ENCODE assay signal across 23 cellular contexts in the genomic region with DNA sequence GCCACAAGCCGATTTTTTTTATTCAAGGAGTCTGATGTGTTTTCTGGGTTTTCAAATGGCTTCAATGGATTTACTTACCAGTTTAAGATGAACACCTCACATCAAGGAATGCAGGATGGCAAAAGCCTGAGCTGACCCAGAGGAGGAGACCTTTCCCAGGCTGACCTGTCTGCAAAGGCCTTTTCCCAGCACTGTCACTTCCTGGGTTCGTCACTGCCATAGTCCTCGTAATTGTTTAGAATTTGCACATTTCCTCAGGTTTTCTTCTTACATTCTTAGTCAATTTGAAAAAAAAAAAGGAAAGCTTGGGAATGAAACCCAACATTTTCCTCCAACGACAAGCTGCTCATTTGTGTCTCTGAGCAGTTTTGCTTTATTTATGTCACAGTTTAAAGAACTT. TPM values are rescaled to one million over a fixed set of nuclear protein-coding genes. Genes with fewer than 3 reads are reported as not detected.
DNase-seq lines count a peak whose midpoint lies in the region; ATAC-seq lines count a peak whose summit lies in the region.
"Had no signal": no experiment of that assay in that cellular context is flagged by ENCODE, and none has a peak within 500 bp of the region (broad histone marks: within the 10 kb centered on the region; RNA-seq: fewer than 3 reads in every experiment).

No MANE protein-coding gene starts in this region.

- H3K4me1 Mint-ChIP-seq in CD8-positive, alpha-beta memory T cell: peaks cover 6 to 14% (median 12%) of the 10 kb centered on the region in 3 donors
- H3K4me1 Mint-ChIP-seq: CD14-positive monocyte had no signal

- H3K4me2 ChIP-seq in Karpas-422 (ENCODE audit: low read depth, low read length, poor library complexity, severe bottlenecking): no peak overlapping the region
- H3K4me2 ChIP-seq: BLaER1 had no signal

- no peaks in the 10 kb centered on the region for H3K27me3 ChIP-seq in Karpas-422 (ENCODE audit: low read length)
- no peaks in the 10 kb centered on the region for H3K27me3 ChIP-seq in CD8-positive, alpha-beta memory T cell (ENCODE audit: insufficient read depth, low read length, poor library complexity, severe bottlenecking)
- H3K27me3 ChIP-seq: BE2C, BLaER1 had no signal

- no peak for ATAC-seq in GM18873 (IDR thresholded peaks at IDR 0.05; ENCODE audit: low FRiP score, unreplicated experiment)
- ATAC-seq: GM12878 had no signal

- no peak overlapping the region for H3K9ac ChIP-seq in Karpas-422 (ENCODE audit: low read length)
- H3K9ac ChIP-seq: BLaER1 had no signal

- no peaks in the 10 kb centered on the region for H3K4me1 ChIP-seq in Karpas-422 (ENCODE audit: low read length)
- no peaks in the 10 kb centered on the region for H3K4me1 ChIP-seq in CD8-positive, alpha-beta memory T cell (ENCODE audit: insufficient read depth, low read length)
- H3K4me1 ChIP-seq: BE2C, BLaER1, Caco-2 had no signal

- H3K79me2 ChIP-seq in Karpas-422 (ENCODE audit: low read length): peaks cover 68% of the 10 kb centered on the region

- CTCF ChIA-PET in CD8-positive, alpha-beta memory T cell (lab: Charles Lee): no interaction called here

- H3K27me3 Mint-ChIP-seq in CD8-positive, alpha-beta memory T cell: no peaks in the 10 kb centered on the region
- H3K27me3 Mint-ChIP-seq: CD4-positive, alpha-beta memory T cell; CD4-positive, CD25-positive, alpha-beta regulatory T cell had no signal

- no peak overlapping the region for H2AFZ ChIP-seq in Karpas-422 (ENCODE audit: low read length)

- H3K27ac Mint-ChIP-seq in CD8-positive, alpha-beta memory T cell: no peak overlapping the region
- H3K27ac Mint-ChIP-seq: CD4-positive, alpha-beta memory T cell had no signal

- POLR2A ChIA-PET in CD8-positive, alpha-beta memory T cell (lab: Charles Lee): no interaction called here

- H4K20me1 ChIP-seq in Karpas-422 (ENCODE audit: insufficient read depth, low read depth, low read length): no peaks in the 10 kb centered on the region

- H3K27ac ChIP-seq in Karpas-422 (ENCODE audit: low read length): no peak overlapping the region
- no peak overlapping the region for H3K27ac ChIP-seq in CD8-positive, alpha-beta memory T cell (ENCODE audit: low read depth, low read length)
- H3K27ac ChIP-seq: BLaER1 had no signal

- H3K4me3 ChIP-seq in Karpas-422 (ENCODE audit: low read length): no peak overlapping the region
- H3K4me3 ChIP-seq in CD8-positive, alpha-beta memory T cell (ENCODE audit: low read length): no peak overlapping the region
- H3K4me3 ChIP-seq: BLaER1, GM12878 had no signal

- H3K4me3 Mint-ChIP-seq in CD8-positive, alpha-beta memory T cell: no peak overlapping the region
- H3K4me3 Mint-ChIP-seq: CD14-positive monocyte; CD4-positive, alpha-beta memory T cell; CD4-positive, CD25-positive, alpha-beta regulatory T cell had no signal

- no peaks in the 10 kb centered on the region for H3K9me3 ChIP-seq in Karpas-422 (ENCODE audit: low read length)
- H3K9me3 ChIP-seq in CD8-positive, alpha-beta memory T cell (ENCODE audit: low read length): no peaks in the 10 kb centered on the region
- H3K9me3 ChIP-seq: BE2C, BLaER1, Caco-2 had no signal

- no peaks in the 10 kb centered on the region for H3K36me3 ChIP-seq in Karpas-422 (ENCODE audit: insufficient read depth, low read length)
- no peaks in the 10 kb centered on the region for H3K36me3 ChIP-seq in CD8-positive, alpha-beta memory T cell (ENCODE audit: insufficient read depth, low read length)
- H3K36me3 ChIP-seq: BE2C had no signal

- DNase-seq in HT1080 (ENCODE audit: low read depth) (peak; percentile 65), dermis blood vessel endothelial cell (peak; percentile 42), glomerular endothelial cell (ENCODE audit: extremely low read depth, low read depth, low spot score) (peak; percentile 3), Karpas-422 (no peak), hepatic stellate cell (ENCODE audit: low spot score) (no peak)
- no peak for DNase-seq in CD8-positive, alpha-beta memory T cell
- DNase-seq: 8988T; ACHN; BE2C; C1 segment of cervical spinal cord; Caco-2; Calu3; CD4-positive, alpha-beta memory T cell; CD4-positive, CD25-positive, alpha-beta regulatory T cell; DMS79 treated with DMSO at 0.1 percent for 48 hours; GDM1 had no signal

- no peaks in the 10 kb centered on the region for H3K9me2 ChIP-seq in Karpas-422 (replicated peaks; ENCODE audit: insufficient read depth, low read length)

- peaks cover 0 to 12% (median 2%) of the 10 kb centered on the region in 3 donors for H3K36me3 Mint-ChIP-seq in CD8-positive, alpha-beta memory T cell
- H3K36me3 Mint-ChIP-seq: CD14-positive monocyte had no signal

- H3K9me3 Mint-ChIP-seq in CD8-positive, alpha-beta memory T cell: no peaks in the 10 kb centered on the region
- H3K9me3 Mint-ChIP-seq: CD14-positive monocyte; CD4-positive, alpha-beta memory T cell; CD4-positive, CD25-positive, alpha-beta regulatory T cell had no signal

RNA-seq across cellular contexts. Expression of gene PTER, which starts 42.0 kb away (rescaled TPM):
- total RNA-seq in HT1080 (2014; rRNA removed; shearing (Covaris generic)): 5.8 and 9.5 TPM in 2 replicates
- 5.2 and 6.2 TPM in 2 replicates for polyA plus RNA-seq in HT1080 (2015; cell fraction: cytosol; rRNA removed)
- polyA plus RNA-seq in HT1080 (2015; cell fraction: nucleus; rRNA removed): 8.9 and 9.9 TPM in 2 replicates
- total RNA-seq in dermis blood vessel endothelial cell (7.5 and 9.8 TPM in 2 replicates), glomerular endothelial cell (2.3 and 3.4 TPM in 2 replicates)
- 24.4 and 40.1 TPM in 2 replicates for total RNA-seq in Karpas-422 (2014; rRNA removed; shearing (Covaris generic); ENCODE audit: low replicate concordance)
- 10 to 100 TPM; 24.1 to 26.0 TPM for total RNA-seq in CD8-positive, alpha-beta memory T cell
- 18.3 TPM for polyA plus RNA-seq in CD8-positive, alpha-beta memory T cell

RNA-seq across cellular contexts. Expression of gene C1QL3, which starts 42.9 kb away (rescaled TPM):
- total RNA-seq in HT1080 (2014; rRNA removed; shearing (Covaris generic)): 0.05 TPM in 1 of 2 replicates, not detected in the other
- polyA plus RNA-seq in HT1080 (2015; cell fraction: cytosol; rRNA removed): 0.08 and 0.10 TPM in 2 replicates
- polyA plus RNA-seq in HT1080 (2015; cell fraction: nucleus; rRNA removed): 0.06 and 0.46 TPM in 2 replicates
- total RNA-seq in dermis blood vessel endothelial cell (0.17 and 0.33 TPM in 2 replicates), glomerular endothelial cell (0.35 and 0.39 TPM in 2 replicates)
- total RNA-seq in Karpas-422 (2014; rRNA removed; shearing (Covaris generic); ENCODE audit: low replicate concordance): not detected in 2 replicates
- total RNA-seq in CD8-positive, alpha-beta memory T cell: under 1 TPM; 0.18 to 0.26 TPM
- 0.31 TPM for polyA plus RNA-seq in CD8-positive, alpha-beta memory T cell
- total RNA-seq: A673; Caco-2; Calu3; CD4-positive, alpha-beta memory T cell; CD4-positive, CD25-positive, alpha-beta regulatory T cell; G401 had no signal
- polyA plus RNA-seq: AG04450 had no signal

Comparison
In these comparisons a context has a peak if more than half of its experiments do, and no peak if none do; other contexts are left out.
1. DNase-seq: peak in HT1080 (single experiment), dermis blood vessel endothelial cell (single experiment) and glomerular endothelial cell (single experiment); none in Karpas-422 (single experiment), CD8-positive, alpha-beta memory T cell (0 of 5) and hepatic stellate cell (single experiment).